Comparison of ENCODE assay signal across 21 cellular contexts in the genomic region with DNA sequence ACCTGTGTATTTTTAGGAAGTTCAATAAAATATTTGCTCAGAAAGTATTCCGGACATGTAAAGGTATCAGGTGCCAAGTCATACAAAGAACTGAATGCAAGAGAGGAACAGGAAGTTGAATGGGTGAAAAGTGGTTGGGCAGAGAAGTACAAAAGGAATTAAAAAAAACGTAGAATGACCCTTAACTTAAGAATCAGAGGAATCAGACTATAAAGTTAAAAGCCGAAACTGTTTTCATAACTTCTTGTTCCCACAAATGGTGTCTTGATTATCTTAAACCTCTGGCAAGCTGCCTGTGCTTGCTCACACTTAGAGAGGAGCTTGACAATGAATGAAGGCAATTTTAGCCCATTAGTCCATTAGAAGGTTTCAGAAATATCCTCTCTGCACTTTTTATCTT.
"Had no signal": no experiment of that assay in that cellular context is flagged by ENCODE, and none has a peak within 500 bp of the region (broad histone marks: within the 10 kb centered on the region; RNA-seq: fewer than 3 reads in every experiment).

No MANE protein-coding gene starts in this region.

- H3K4me1 Mint-ChIP-seq: nephron progenitor cell had no signal

- H3K27ac Mint-ChIP-seq: activated naive CD4-positive, alpha-beta T cell treated with anti-CD3 and anti-CD28 coated beads, Interleukin-2, amount 50 U/mL, for 72 hours; nephron progenitor cell; type B pancreatic cell had no signal

- H3K36me3 Mint-ChIP-seq: activated naive CD4-positive, alpha-beta T cell treated with anti-CD3 and anti-CD28 coated beads, Interleukin-2, amount 50 U/mL, for 72 hours; type B pancreatic cell had no signal

- DNase-seq: activated CD4-positive, alpha-beta T cell treated with anti-CD3 and anti-CD28 coated beads for 1 hour; activated CD4-positive, alpha-beta T cell treated with anti-CD3 and anti-CD28 coated beads, Interleukin-2, amount 50 U/mL, for 48 hours; activated effector memory CD4-positive, alpha-beta T cell treated with anti-CD3 and anti-CD28 coated beads, Interleukin-2, amount 50 U/mL, for 16 hours; activated T-cell treated with anti-CD3 and anti-CD28 coated beads, Interleukin-2, amount 50 U/mL, for 4 hours; amygdala; effector CD4-positive, alpha-beta T cell; kidney; left ventricle myocardium superior; mesendoderm; nephron progenitor cell; psoas muscle; right lobe of liver; spleen; stimulated activated CD4-positive, alpha-beta T cell treated with anti-CD3 and anti-CD28 coated beads, Interleukin-1b, Interleukin-23, amount 100 ng/mL, for 48 hours; stimulated activated naive CD4-positive, alpha-beta T cell; substantia nigra; T-helper 9 cell had no signal

- H3K27me3 Mint-ChIP-seq: type B pancreatic cell had no signal

- H3K27ac ChIP-seq: breast epithelium, gastroesophageal sphincter, psoas muscle, right lobe of liver, spleen had no signal

- ATAC-seq: activated naive CD4-positive, alpha-beta T cell treated with anti-CD3 and anti-CD28 coated beads, Interleukin-2, amount 50 U/mL, for 72 hours; activated T-cell treated with anti-CD3 and anti-CD28 coated beads, Interleukin-2, amount 50 U/mL, for 4 hours; gastroesophageal sphincter; left ventricle myocardium superior; psoas muscle; right lobe of liver had no signal

- H3K4me3 ChIP-seq: breast epithelium, gastroesophageal sphincter, psoas muscle, right lobe of liver, spleen had no signal

- H3K9me3 ChIP-seq: breast epithelium, gastroesophageal sphincter, psoas muscle, right lobe of liver had no signal

- H3K27me3 ChIP-seq: breast epithelium, gastroesophageal sphincter, right lobe of liver, spleen had no signal

- H3K36me3 ChIP-seq: breast epithelium, gastroesophageal sphincter, right lobe of liver, spleen had no signal

- H3K4me3 Mint-ChIP-seq: activated T-cell treated with anti-CD3 and anti-CD28 coated beads, Interleukin-2, amount 50 U/mL, for 4 hours; nephron progenitor cell; type B pancreatic cell had no signal

- H3K4me1 ChIP-seq: breast epithelium, psoas muscle, right lobe of liver, spleen had no signal
